18 cellular contexts compared by ENCODE assay signal in genomic region chr2:98471402-98472131, GRCh38. TPM values are rescaled to one million over a fixed set of nuclear protein-coding genes. Genes with fewer than 3 reads are reported as not detected.
DNase-seq lines count a peak whose midpoint lies in the region; ATAC-seq, FAIRE-seq and TF ChIP-seq lines count a peak whose summit lies in the region.
"Had no signal": no experiment of that assay in that cellular context is flagged by ENCODE, and none has a peak within 500 bp of the region (broad histone marks: within the 10 kb centered on the region; RNA-seq: fewer than 3 reads in every experiment).

No MANE protein-coding gene starts in this region.

- H3K27ac ChIP-seq in breast epithelium: no peak overlapping the region
- H3K27ac ChIP-seq: cardiac muscle cell, left ventricle myocardium inferior had no signal

- intact Hi-C loops in natural killer cell (cut with micrococcal nuclease): loop anchor here (2.0 kb wide), 1 partner anchor 17 kb away; no protein-coding TSS in a partner anchor
- intact Hi-C loops in breast epithelium (cut with DNase I; ENCODE audit: low total_unique reads): loop anchor here (10.0 kb wide), 1 partner anchor 827 kb away; the partner anchor contains the start of gene COX5B

- H3K4me3 ChIP-seq in breast epithelium: no peak overlapping the region
- H3K4me3 ChIP-seq: cardiac muscle cell, left ventricle myocardium inferior, transverse colon had no signal

- H3K36me3 Mint-ChIP-seq in activated CD8-positive, alpha-beta memory T cell treated with anti-CD3 and anti-CD28 coated beads, Interleukin-2, amount 10 ng/mL, durations not matched to agents 7 days and 5 days: peaks cover 42% of the 10 kb centered on the region
- H3K36me3 Mint-ChIP-seq in activated T-helper 17 cell treated with anti-CD3 and anti-CD28 coated beads, Interleukin-2, amount 50 U/mL, for 72 hours (ENCODE audit: low read depth): peaks cover 16% of the 10 kb centered on the region
- H3K36me3 Mint-ChIP-seq in natural killer cell: no peaks in the 10 kb centered on the region
- H3K36me3 Mint-ChIP-seq: naive B cell had no signal

- TF ChIP-seq POLR2A in breast epithelium (IDR thresholded peaks at IDR 0.05): no peak

- H3K27ac Mint-ChIP-seq in activated CD8-positive, alpha-beta memory T cell treated with anti-CD3 and anti-CD28 coated beads, Interleukin-2, amount 10 ng/mL, durations not matched to agents 7 days and 5 days: peak overlapping the region; percentile 90
- H3K27ac Mint-ChIP-seq in activated T-helper 17 cell treated with anti-CD3 and anti-CD28 coated beads, Interleukin-2, amount 50 U/mL, for 72 hours: peak overlapping the region; percentile 90
- peak overlapping the region; percentile 98 to 99 for H3K27ac Mint-ChIP-seq in natural killer cell

- no peaks in the 10 kb centered on the region for H3K27me3 Mint-ChIP-seq in activated CD8-positive, alpha-beta memory T cell treated with anti-CD3 and anti-CD28 coated beads, Interleukin-2, amount 10 ng/mL, durations not matched to agents 7 days and 5 days
- no peaks in the 10 kb centered on the region for H3K27me3 Mint-ChIP-seq in activated T-helper 17 cell treated with anti-CD3 and anti-CD28 coated beads, Interleukin-2, amount 50 U/mL, for 72 hours
- H3K27me3 Mint-ChIP-seq in natural killer cell (ENCODE audit: low read depth in 2 of 2): no peaks in the 10 kb centered on the region

- no peak for DNase-seq in activated CD8-positive, alpha-beta memory T cell treated with anti-CD3 and anti-CD28 coated beads, Interleukin-2, amount 10 ng/mL, durations not matched to agents 7 days and 5 days
- no peak for DNase-seq in activated CD8-positive, alpha-beta memory T cell treated with anti-CD3 and anti-CD28 coated beads for 24 hours
- DNase-seq in GM18507 (ENCODE audit: extremely low spot score, insufficient read length, low read depth) (no peak), natural killer cell (no peak), breast epithelium (ENCODE audit: low spot score in 2 of 2) (no peak), frontal cortex (ENCODE audit: low spot score in 2 of 2) (no peak)
- no peak for DNase-seq in stimulated activated CD4-positive, alpha-beta T cell treated with anti-CD3 and anti-CD28 coated beads, Interleukin-15, amount 100 ng/mL, for 24 hours
- DNase-seq: activated CD4-positive, CD25-positive, alpha-beta regulatory T cell treated with anti-CD3 and anti-CD28 coated beads, Interleukin-2, amount 50 U/mL, for 72 hours; activated gamma-delta T cell treated with Interleukin-2 at 50 U/mL for 16 hours; GOT3; left ventricle myocardium inferior; naive B cell; retina; stimulated activated CD4-positive, alpha-beta T cell treated with anti-CD3 and anti-CD28 coated beads, Interleukin-2, amount 100 ng/mL, for 24 hours; transverse colon had no signal

- CTCF ChIA-PET in activated CD8-positive, alpha-beta memory T cell treated with anti-CD3 and anti-CD28 coated beads, Interleukin-2, amount 10 ng/mL, durations not matched to agents 7 days and 5 days (lab: Charles Lee): interaction anchor here (1.2 to 10.4 kb wide), 10 partner anchors 9 to 97 kb away, joined by 3 to 166 read pairs (median 5); partner anchors contain the start of gene INPP4A

- no peaks in the 10 kb centered on the region for H3K9me3 Mint-ChIP-seq in activated CD8-positive, alpha-beta memory T cell treated with anti-CD3 and anti-CD28 coated beads, Interleukin-2, amount 10 ng/mL, durations not matched to agents 7 days and 5 days (ENCODE audit: low read depth)
- no peaks in the 10 kb centered on the region for H3K9me3 Mint-ChIP-seq in activated T-helper 17 cell treated with anti-CD3 and anti-CD28 coated beads, Interleukin-2, amount 50 U/mL, for 72 hours
- H3K9me3 Mint-ChIP-seq in natural killer cell: no peaks in the 10 kb centered on the region
- H3K9me3 Mint-ChIP-seq: naive B cell had no signal

- H3K4me1 Mint-ChIP-seq in activated CD8-positive, alpha-beta memory T cell treated with anti-CD3 and anti-CD28 coated beads, Interleukin-2, amount 10 ng/mL, durations not matched to agents 7 days and 5 days: peaks cover 99% of the 10 kb centered on the region
- peaks cover 57% of the 10 kb centered on the region for H3K4me1 Mint-ChIP-seq in activated T-helper 17 cell treated with anti-CD3 and anti-CD28 coated beads, Interleukin-2, amount 50 U/mL, for 72 hours
- peaks cover 79 to 93% of the 10 kb centered on the region in 2 donors for H3K4me1 Mint-ChIP-seq in natural killer cell

- no peak for ATAC-seq in activated CD8-positive, alpha-beta memory T cell treated with anti-CD3 and anti-CD28 coated beads, Interleukin-2, amount 10 ng/mL, durations not matched to agents 7 days and 5 days
- ATAC-seq in activated T-helper 17 cell treated with anti-CD3 and anti-CD28 coated beads, Interleukin-2, amount 50 U/mL, for 72 hours (replicated peaks): no peak
- no peak for ATAC-seq in natural killer cell

- no peaks in the 10 kb centered on the region for H3K27me3 ChIP-seq in breast epithelium
- H3K27me3 ChIP-seq: cardiac muscle cell, transverse colon had no signal

- FAIRE-seq in GM18507 (lab: Jason Lieb, UNC): peak; percentile 5
- FAIRE-seq in frontal cortex (lab: Jason Lieb, UNC): no peak
- FAIRE-seq: endometrium had no signal

- peak overlapping the region; percentile 27 for H3K4me3 Mint-ChIP-seq in activated CD8-positive, alpha-beta memory T cell treated with anti-CD3 and anti-CD28 coated beads, Interleukin-2, amount 10 ng/mL, durations not matched to agents 7 days and 5 days
- peak overlapping the region; percentile 53 for H3K4me3 Mint-ChIP-seq in activated T-helper 17 cell treated with anti-CD3 and anti-CD28 coated beads, Interleukin-2, amount 50 U/mL, for 72 hours
- peak overlapping the region; percentile 81 for H3K4me3 Mint-ChIP-seq in natural killer cell
- H3K4me3 Mint-ChIP-seq: naive B cell had no signal

- no peaks in the 10 kb centered on the region for H3K36me3 ChIP-seq in breast epithelium
- H3K36me3 ChIP-seq: cardiac muscle cell, left ventricle myocardium inferior, transverse colon had no signal

- no peaks in the 10 kb centered on the region for H3K9me3 ChIP-seq in breast epithelium
- H3K9me3 ChIP-seq: left ventricle myocardium inferior, transverse colon had no signal

- H3K4me1 ChIP-seq in breast epithelium: peaks cover 0 to 4% of the 10 kb centered on the region in 2 donors

- TF ChIP-seq CTCF in natural killer cell (IDR thresholded peaks at IDR 0.05): no peak
- no peak for TF ChIP-seq CTCF in breast epithelium (IDR thresholded peaks at IDR 0.05)

RNA-seq across cellular contexts. Expression of gene INPP4A, which starts 26.9 kb away (rescaled TPM):
- total RNA-seq in activated CD8-positive, alpha-beta memory T cell treated with anti-CD3 and anti-CD28 coated beads, Interleukin-2, amount 10 ng/mL, durations not matched to agents 7 days and 5 days: 100 to 1,000 TPM; 144 to 229 TPM
- 10 to 100 TPM; 66.4 to 74.8 TPM for total RNA-seq in activated T-helper 17 cell treated with anti-CD3 and anti-CD28 coated beads, Interleukin-2, amount 50 U/mL, for 72 hours
- total RNA-seq in natural killer cell (100 to 1,000 TPM; 192 to 243 (median 225) TPM), breast epithelium (10 to 100 TPM; 22.6 to 35.4 (median 25.8) TPM), frontal cortex (73.0 TPM)

Comparison
In these comparisons a context has a peak if more than half of its experiments do, and no peak if none do; other contexts are left out.
1. H3K4me3 Mint-ChIP-seq: peak in every context shown above with its lines; median percentile 81 in natural killer cell; 53 in activated T-helper 17 cell treated with anti-CD3 and anti-CD28 coated beads, Interleukin-2, amount 50 U/mL, for 72 hours; 27 in activated CD8-positive, alpha-beta memory T cell treated with anti-CD3 and anti-CD28 coated beads, Interleukin-2, amount 10 ng/mL, durations not matched to agents 7 days and 5 days.